8 cellular contexts compared by ENCODE assay signal in genomic region chr5:123975521-123975920, GRCh38.
DNase-seq lines count a peak whose midpoint lies in the region; ATAC-seq and TF ChIP-seq lines count a peak whose summit lies in the region.
"Not testable (repeated sequence)": the region's sequence is repeated elsewhere in the genome, so short reads cannot be mapped to it uniquely, and the experiment has no call there.

No MANE protein-coding gene starts in this region.

- not testable (repeated sequence) for H4K20me1 ChIP-seq in BLaER1; Karpas-422 (ENCODE audit: insufficient read depth, low read depth, low read length); OCI-LY7 (ENCODE audit: insufficient read depth, low read length)

- H3K4me2 ChIP-seq in BLaER1 (peak overlapping the region; percentile 7; the same call in 1 of the 2 replicates), OCI-LY7 (ENCODE audit: low read length) (peak overlapping the region; percentile 59)
- not testable (repeated sequence) for H3K4me2 ChIP-seq in Karpas-422 (ENCODE audit: low read depth, low read length, poor library complexity, severe bottlenecking)

- not testable (repeated sequence) for H3K27ac ChIP-seq in BLaER1; Karpas-422 (ENCODE audit: low read length); OCI-LY7 (ENCODE audit: low read depth, low read length, poor library complexity, severe bottlenecking)

- H3K9me2 ChIP-seq in Karpas-422 (replicated peaks; ENCODE audit: insufficient read depth, low read length); OCI-LY7 (ENCODE audit: insufficient read depth, low read length): not testable (repeated sequence)

- H3K36me3 ChIP-seq in BLaER1; Karpas-422 (ENCODE audit: insufficient read depth, low read length); OCI-LY7 (ENCODE audit: insufficient read depth, low read length): not testable (repeated sequence)

- not testable (repeated sequence) for H3K27me3 Mint-ChIP-seq in activated B cell treated with CpG ODN at 0.5 μM for 24 hours; naive B cell; stimulated activated naive B cell treated with anti-CD40 and anti-IgM and Interleukin-4, amounts not matched to agents 10 μg/mL and 1 μg/mL and 100 μg/mL, for 72 hours

- not testable (repeated sequence) for H3K4me3 Mint-ChIP-seq in activated B cell treated with CpG ODN at 0.5 μM for 24 hours; stimulated activated naive B cell treated with anti-CD40 and anti-IgM and Interleukin-4, amounts not matched to agents 10 μg/mL and 1 μg/mL and 100 μg/mL, for 72 hours
- H3K4me3 Mint-ChIP-seq in naive B cell = peak overlapping the region in 3 of 8 donors; percentile 41 to 72 (median 50)

- H3K4me3 ChIP-seq in BLaER1; Karpas-422 (ENCODE audit: low read length); OCI-LY7 (ENCODE audit: low read depth, low read length, poor library complexity, severe bottlenecking): not testable (repeated sequence)

- H3K4me1 Mint-ChIP-seq in activated B cell treated with CpG ODN at 0.5 μM for 24 hours (peaks cover 30% of the 10 kb centered on the region), naive B cell (peaks cover 14 to 26% (median 21%) of the 10 kb centered on the region in 3 donors)
- peaks cover 15 to 39% of the 10 kb centered on the region in 2 donors for H3K4me1 Mint-ChIP-seq in stimulated activated naive B cell treated with anti-CD40 and anti-IgM and Interleukin-4, amounts not matched to agents 10 μg/mL and 1 μg/mL and 100 μg/mL, for 72 hours

- not testable (repeated sequence) for H3K27ac Mint-ChIP-seq in activated B cell treated with CpG ODN at 0.5 μM for 24 hours; stimulated activated naive B cell treated with anti-CD40 and anti-IgM and Interleukin-4, amounts not matched to agents 10 μg/mL and 1 μg/mL and 100 μg/mL, for 72 hours
- H3K27ac Mint-ChIP-seq in naive B cell = peak overlapping the region in 2 of 6 donors; percentile 9

- not testable (repeated sequence) for H3K9ac ChIP-seq in BLaER1; Karpas-422 (ENCODE audit: low read length)

- H3K36me3 Mint-ChIP-seq in activated B cell treated with CpG ODN at 0.5 μM for 24 hours (ENCODE audit: low read depth); naive B cell; stimulated activated naive B cell treated with anti-CD40 and anti-IgM and Interleukin-4, amounts not matched to agents 10 μg/mL and 1 μg/mL and 100 μg/mL, for 72 hours: not testable (repeated sequence)

- CTCF ChIA-PET in OCI-LY7 (lab: Charles Lee; ENCODE audit: unreplicated experiment); activated B cell treated with CpG ODN at 0.5 μM for 24 hours (lab: Charles Lee): not testable (repeated sequence)

- BruUV-seq in OCI-LY7 (replicated peaks; lab: Mats Ljungman, UMichigan) = not testable (repeated sequence)

- H3K9me3 Mint-ChIP-seq in activated B cell treated with CpG ODN at 0.5 μM for 24 hours (peaks cover 11% of the 10 kb centered on the region), naive B cell (peaks cover 2 to 42% (median 14%) of the 10 kb centered on the region in 7 donors)
- peaks cover 11 to 13% of the 10 kb centered on the region in 2 donors for H3K9me3 Mint-ChIP-seq in stimulated activated naive B cell treated with anti-CD40 and anti-IgM and Interleukin-4, amounts not matched to agents 10 μg/mL and 1 μg/mL and 100 μg/mL, for 72 hours

- ATAC-seq in activated B cell treated with CpG ODN at 0.5 μM for 24 hours (ENCODE audit: low read depth) (peak; percentile 35), naive B cell (ENCODE audit: low read depth in 2 of 2) (peak; percentile 58 to 61)
- ATAC-seq in stimulated activated naive B cell treated with anti-CD40 and anti-IgM and Interleukin-4, amounts not matched to agents 10 μg/mL and 1 μg/mL and 100 μg/mL, for 72 hours (replicated peaks) = peak; percentile 72 to 75

- intact Hi-C loops in OCI-LY7 (cut with micrococcal nuclease; ENCODE audit: unreplicated experiment) = not testable (repeated sequence)
- intact Hi-C loops in activated B cell treated with CpG ODN at 0.5 μM for 24 hours (cut with micrococcal nuclease) = loop anchor here (10.0 kb wide), 1 partner anchor 189 kb away; no protein-coding TSS in a partner anchor

- H3K27me3 ChIP-seq in BLaER1; Karpas-422 (ENCODE audit: low read length): not testable (repeated sequence)

- H3K79me2 ChIP-seq in Karpas-422 (ENCODE audit: low read length); OCI-LY7 (ENCODE audit: insufficient read depth, low read depth, low read length): not testable (repeated sequence)

- H3K9me3 ChIP-seq in BLaER1; Karpas-422 (ENCODE audit: low read length); OCI-LY7 (ENCODE audit: low read length): not testable (repeated sequence)

- not testable (repeated sequence) for TF ChIP-seq CTCF in OCI-LY7 (conservative IDR thresholded peaks at IDR 0.05; ENCODE audit: low read length); activated B cell treated with CpG ODN at 0.5 μM for 24 hours (IDR thresholded peaks at IDR 0.05)

- POLR2A ChIA-PET in OCI-LY7 (lab: Charles Lee); activated B cell treated with CpG ODN at 0.5 μM for 24 hours (lab: Charles Lee): not testable (repeated sequence)

- DNase-seq in Karpas-422 = peak; percentile 52
- DNase-seq in NAMALWA (ENCODE audit: low spot score) = peak; percentile 7
- peak; percentile 58 for DNase-seq in NOMO-1 treated with dmso at 0.1 percent for 144 hours (lab: John Stamatoyannopoulos, UW; ENCODE audit: unreplicated experiment)
- peak; percentile 49 for DNase-seq in OCI-LY7 (ENCODE audit: low spot score)
- DNase-seq in activated B cell treated with CpG ODN at 0.5 μM for 24 hours; stimulated activated naive B cell treated with anti-CD40 and anti-IgM and Interleukin-4, amounts not matched to agents 10 μg/mL and 1 μg/mL and 100 μg/mL, for 72 hours: not testable (repeated sequence)
- DNase-seq in naive B cell = peak; percentile 23

- H3K4me1 ChIP-seq in BLaER1 = not testable (repeated sequence)
- H3K4me1 ChIP-seq in Karpas-422 (ENCODE audit: low read length) (peaks cover 14% of the 10 kb centered on the region), OCI-LY7 (ENCODE audit: insufficient read depth, low read length, poor library complexity, severe bottlenecking) (peaks cover 23% of the 10 kb centered on the region)

- H2AFZ ChIP-seq in Karpas-422 (ENCODE audit: low read length); OCI-LY7 (ENCODE audit: low read length): not testable (repeated sequence)
